7 cellular contexts compared by ENCODE assay signal in genomic region chr4:144142690-144143326, GRCh38. TPM values are rescaled to one million over a fixed set of nuclear protein-coding genes. Genes with fewer than 3 reads are reported as not detected.
DNase-seq lines count a peak whose midpoint lies in the region; ATAC-seq and TF ChIP-seq lines count a peak whose summit lies in the region.
"Not testable (repeated sequence)": the region's sequence is repeated elsewhere in the genome, so short reads cannot be mapped to it uniquely, and the experiment has no call there.

No MANE protein-coding gene starts in this region.

- H3K4me3 ChIP-seq in fibroblast of the aortic adventitia (ENCODE audit: low read depth, low read length), result not testable (repeated sequence)

- DNase-seq in NCI-H748 treated with DMSO at 0.1 percent for 48 hours (lab: John Stamatoyannopoulos, UW), result peak; percentile 0
- peak; percentile 8 to 16 for DNase-seq in activated T-cell treated with anti-CD3 and anti-CD28 coated beads, Interleukin-2, amount 50 U/mL, for 72 hours
- peak; percentile 6 for DNase-seq in fibroblast of the aortic adventitia (ENCODE audit: low read depth)
- DNase-seq in nephron progenitor cell, result peak; percentile 23

- not testable (repeated sequence) for H3K4me3 Mint-ChIP-seq in activated T-cell treated with anti-CD3 and anti-CD28 coated beads, Interleukin-2, amount 50 U/mL, for 72 hours; nephron progenitor cell

- H3K36me3 Mint-ChIP-seq in activated T-cell treated with anti-CD3 and anti-CD28 coated beads, Interleukin-2, amount 50 U/mL, for 72 hours (ENCODE audit: insufficient read depth in 2 of 2); nephron progenitor cell (ENCODE audit: low read depth): not testable (repeated sequence)

- peak; percentile 66 for TF ChIP-seq CTCF in GM12873 (IDR thresholded peaks at IDR 0.05; ENCODE audit: insufficient read depth, low read depth, low read length, missing control alignments)
- TF ChIP-seq CTCF in fibroblast of the aortic adventitia (IDR thresholded peaks at IDR 0.05; ENCODE audit: insufficient read depth, low read length), result peak; percentile 63
- peak; percentile 72 for TF ChIP-seq CTCF in nephron progenitor cell (IDR thresholded peaks at IDR 0.05)

- not testable (repeated sequence) for H3K27ac Mint-ChIP-seq in activated T-cell treated with anti-CD3 and anti-CD28 coated beads, Interleukin-2, amount 50 U/mL, for 72 hours; nephron progenitor cell

- H3K4me1 Mint-ChIP-seq in activated T-cell treated with anti-CD3 and anti-CD28 coated beads, Interleukin-2, amount 50 U/mL, for 72 hours (ENCODE audit: low read depth); nephron progenitor cell: not testable (repeated sequence)

- not testable (repeated sequence) for H3K9me3 Mint-ChIP-seq in activated T-cell treated with anti-CD3 and anti-CD28 coated beads, Interleukin-2, amount 50 U/mL, for 72 hours; nephron progenitor cell

- not testable (repeated sequence) for H3K27me3 Mint-ChIP-seq in activated T-cell treated with anti-CD3 and anti-CD28 coated beads, Interleukin-2, amount 50 U/mL, for 72 hours (ENCODE audit: low read depth); nephron progenitor cell (ENCODE audit: low read depth, poor library complexity)

- ATAC-seq in GM21737 (IDR thresholded peaks at IDR 0.05; ENCODE audit: unreplicated experiment) (peak; percentile 59), HG03469 (IDR thresholded peaks at IDR 0.05; ENCODE audit: unreplicated experiment) (peak; percentile 86)
- ATAC-seq in activated T-cell treated with anti-CD3 and anti-CD28 coated beads, Interleukin-2, amount 50 U/mL, for 72 hours (replicated peaks in 1 of 2), result peak; percentile 41 to 46

RNA-seq across cellular contexts. Expression of gene GYPA, which starts 2.3 kb away (rescaled TPM):
- total RNA-seq in activated T-cell treated with anti-CD3 and anti-CD28 coated beads, Interleukin-2, amount 50 U/mL, for 72 hours, result not detected
- total RNA-seq in fibroblast of the aortic adventitia (ENCODE audit: low replicate concordance), result not detected in 2 replicates
